12 cellular contexts compared by ENCODE assay signal in genomic region chr4:136713140-136713539, GRCh38.
DNase-seq lines count a peak whose midpoint lies in the region; ATAC-seq, FAIRE-seq and TF ChIP-seq lines count a peak whose summit lies in the region.
"Had no signal": no experiment of that assay in that cellular context is flagged by ENCODE, and none has a peak within 500 bp of the region (broad histone marks: within the 10 kb centered on the region; RNA-seq: fewer than 3 reads in every experiment).

No MANE protein-coding gene starts in this region.

- peaks cover 5% of the 10 kb centered on the region for H3K9me3 Mint-ChIP-seq in astrocyte (ENCODE audit: unreplicated experiment)
- peaks cover 5% of the 10 kb centered on the region for H3K9me3 Mint-ChIP-seq in nephron progenitor cell

- peak overlapping the region; percentile 57 for H3K4me2 ChIP-seq in astrocyte (ENCODE audit: low read length)

- no peak overlapping the region for H3K9ac ChIP-seq in astrocyte (ENCODE audit: low read length)

- H3K27me3 Mint-ChIP-seq in astrocyte (ENCODE audit: low read depth, unreplicated experiment) (no peaks in the 10 kb centered on the region), nephron progenitor cell (ENCODE audit: low read depth, poor library complexity) (peaks cover 4% of the 10 kb centered on the region)

- no peaks in the 10 kb centered on the region for H3K36me3 Mint-ChIP-seq in astrocyte (ENCODE audit: low read depth, unreplicated experiment)
- no peaks in the 10 kb centered on the region for H3K36me3 Mint-ChIP-seq in nephron progenitor cell (ENCODE audit: low read depth)

- no peak overlapping the region for H3K27ac ChIP-seq in astrocyte (ENCODE audit: low read depth, low read length)
- H3K27ac ChIP-seq: prostate gland had no signal

- H3K4me1 ChIP-seq in astrocyte (ENCODE audit: insufficient read depth, low read length), result peaks cover 4% of the 10 kb centered on the region
- H3K4me1 ChIP-seq: prostate gland had no signal

- H3K79me2 ChIP-seq in astrocyte (ENCODE audit: insufficient read depth, low read length), result no peaks in the 10 kb centered on the region

- H3K27me3 ChIP-seq in astrocyte (ENCODE audit: insufficient read depth, low read length), result no peaks in the 10 kb centered on the region

- no peak for TF ChIP-seq CTCF in astrocyte (IDR thresholded peaks at IDR 0.05; ENCODE audit: insufficient read depth, low read depth, low read length)
- no peak for TF ChIP-seq CTCF in nephron progenitor cell (IDR thresholded peaks at IDR 0.05)

- FAIRE-seq in astrocyte (lab: Jason Lieb, UNC), result no peak
- FAIRE-seq: islet of Langerhans had no signal

- no peak overlapping the region for H3K27ac Mint-ChIP-seq in astrocyte (ENCODE audit: unreplicated experiment)
- no peak overlapping the region for H3K27ac Mint-ChIP-seq in nephron progenitor cell

- H3K9me3 ChIP-seq in astrocyte (ENCODE audit: insufficient read depth, low read depth, low read length), result no peaks in the 10 kb centered on the region
- H3K9me3 ChIP-seq: prostate gland had no signal

- no peaks in the 10 kb centered on the region for H3K36me3 ChIP-seq in astrocyte (ENCODE audit: insufficient read depth, low read length)
- H3K36me3 ChIP-seq: prostate gland had no signal

- TF ChIP-seq POLR2A in GM18505 (IDR thresholded peaks at IDR 0.05; ENCODE audit: borderline replicate concordance, extremely low read depth, insufficient read depth, insufficient read length), result no peak

- ATAC-seq in GM18505 (IDR thresholded peaks at IDR 0.05; ENCODE audit: unreplicated experiment), result peak; percentile 66
- no peak for ATAC-seq in HG03135 (IDR thresholded peaks at IDR 0.05; ENCODE audit: unreplicated experiment)
- no peak for ATAC-seq in GM19324 (IDR thresholded peaks at IDR 0.05; ENCODE audit: low FRiP score, unreplicated experiment)

- DNase-seq in HT1080 (ENCODE audit: low read depth), result peak; percentile 44
- DNase-seq in astrocyte (ENCODE audit: low read depth), result no peak
- peak; percentile 42 for DNase-seq in medulla oblongata (ENCODE audit: extremely low spot score)
- DNase-seq in nephron progenitor cell, result no peak
- no peak for DNase-seq in NCI-H748 treated with DMSO at 0.1 percent for 48 hours (lab: John Stamatoyannopoulos, UW)
- DNase-seq: GDM1, NCI-H1694 treated with DMSO at 0.1 percent for 48 hours had no signal

- H3K4me3 ChIP-seq in astrocyte (ENCODE audit: insufficient read depth, low read depth, low read length), result no peak overlapping the region
- H3K4me3 ChIP-seq: prostate gland had no signal

- H3K4me3 Mint-ChIP-seq in astrocyte (ENCODE audit: unreplicated experiment) (no peak overlapping the region), nephron progenitor cell (no peak overlapping the region)

- H4K20me1 ChIP-seq in astrocyte (ENCODE audit: insufficient read depth, low read length), result no peaks in the 10 kb centered on the region

- no peak overlapping the region for H2AFZ ChIP-seq in astrocyte (ENCODE audit: low read depth, low read length)

- H3K4me1 Mint-ChIP-seq in astrocyte (ENCODE audit: low read depth, unreplicated experiment) (peaks cover 1% of the 10 kb centered on the region), nephron progenitor cell (no peaks in the 10 kb centered on the region)

Comparison
In these comparisons a context has a peak if more than half of its experiments do, and no peak if none do; other contexts are left out.
1. DNase-seq: peak in HT1080 (single experiment) and medulla oblongata (single experiment); none in astrocyte (single experiment), nephron progenitor cell (single experiment) and NCI-H748 treated with DMSO at 0.1 percent for 48 hours (single experiment).